In the genomic region with DNA sequence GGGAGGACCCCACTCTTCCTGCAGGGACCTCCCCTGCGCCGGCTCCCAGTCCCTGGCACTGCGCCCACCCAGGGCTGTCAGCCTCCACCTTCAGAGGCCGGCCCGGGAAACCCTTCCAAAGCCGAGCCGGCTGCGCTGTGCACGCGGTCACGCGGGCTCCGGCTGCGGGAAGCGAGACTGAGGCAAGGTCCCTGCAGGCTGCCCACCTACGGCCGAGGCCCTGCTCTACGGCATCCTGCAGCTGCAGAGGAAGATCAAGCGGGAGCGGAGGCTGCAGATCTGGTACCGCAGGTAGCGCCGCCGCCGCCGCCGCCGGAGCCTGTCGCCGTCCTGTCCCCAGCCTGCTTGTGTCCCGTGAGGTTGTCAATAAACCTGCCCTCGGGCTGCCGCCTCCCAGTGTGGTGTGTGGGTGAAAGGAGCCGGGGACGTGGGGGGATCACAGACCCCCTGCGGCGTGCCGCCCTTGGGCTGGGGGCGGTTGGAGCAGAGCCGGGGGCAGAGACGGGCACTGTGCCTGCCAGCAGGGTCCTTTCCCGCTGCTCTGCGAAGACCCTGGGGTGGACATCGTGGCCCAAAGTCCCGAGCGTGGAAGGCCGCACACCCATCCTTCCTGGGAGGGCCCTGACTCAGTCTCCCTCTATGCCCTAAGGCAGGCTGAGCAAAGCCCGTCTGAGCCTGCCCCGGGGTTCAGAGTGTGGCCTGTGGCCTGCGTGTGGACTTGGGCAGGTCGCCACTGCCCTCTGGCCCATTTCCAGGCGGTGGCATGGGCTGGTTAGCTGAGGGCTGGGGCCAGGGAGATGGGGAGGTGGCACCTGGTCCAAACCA, we compare ENCODE assay signal across 15 cellular contexts. TPM values are rescaled to one million over a fixed set of nuclear protein-coding genes. Genes with fewer than 3 reads are reported as not detected.
DNase-seq lines count a peak whose midpoint lies in the region; ATAC-seq, FAIRE-seq and TF ChIP-seq lines count a peak whose summit lies in the region.
"Had no signal": no experiment of that assay in that cellular context is flagged by ENCODE, and none has a peak within 500 bp of the region (broad histone marks: within the 10 kb centered on the region; RNA-seq: fewer than 3 reads in every experiment).

No MANE protein-coding gene starts in this region.

- intact Hi-C loops in pancreas (cut with DNase I): no loop called here

- peak overlapping the region in 2 of 4 donors; percentile 8 to 20 for H3K4me3 ChIP-seq in pancreas
- H3K4me3 ChIP-seq: GM23248, lower lobe of right lung, skin epidermis, suprapubic skin had no signal

- TF ChIP-seq POLR2A in GM18505 (IDR thresholded peaks at IDR 0.05; ENCODE audit: borderline replicate concordance, extremely low read depth, insufficient read depth, insufficient read length): no peak

- H3K36me3 ChIP-seq in pancreas: peaks cover 0 to 18% (median 0%) of the 10 kb centered on the region in 3 donors

- no peaks in the 10 kb centered on the region for H3K27me3 ChIP-seq in pancreas
- H3K27me3 ChIP-seq: suprapubic skin had no signal

- peak; percentile 36 to 43 (median 40) for ATAC-seq in pancreas
- no peak for ATAC-seq in GM19455 (IDR thresholded peaks at IDR 0.05; ENCODE audit: unreplicated experiment)
- no peak for ATAC-seq in GM18505 (IDR thresholded peaks at IDR 0.05; ENCODE audit: unreplicated experiment)

- peaks cover 12 to 23% (median 19%) of the 10 kb centered on the region in 3 donors for H3K4me1 ChIP-seq in pancreas

- H3K27ac ChIP-seq in caudate nucleus (ENCODE audit: low read depth, low read length) (peak overlapping the region; percentile 71), pancreas (peak overlapping the region; percentile 76 to 81 (median 78))
- H3K27ac ChIP-seq: GM23248, HL-60, lower lobe of right lung, neutrophil, skin epidermis, suprapubic skin had no signal

- TF ChIP-seq CTCF in pancreas (IDR thresholded peaks at IDR 0.05): no peak

- no peak for FAIRE-seq in pancreas (lab: Jason Lieb, UNC)

- H3K9me3 ChIP-seq in pancreas: no peaks in the 10 kb centered on the region
- H3K9me3 ChIP-seq: lower lobe of right lung, neutrophil, suprapubic skin had no signal

- 33 to 48% methylated on average over 50 to 52 of the region's 52 CpGs for WGBS in pancreas, 2 donors

- DNase-seq in NCI-H1105 (lab: John Stamatoyannopoulos, UW) (peak; percentile 48), caudate nucleus (lab: John Stamatoyannopoulos, UW) (no peak), pancreas (peak; percentile 59 to 93 (median 80))
- DNase-seq: CD4-positive, alpha-beta memory T cell; GM23248; lower lobe of right lung; NCI-H1694; NCI-H69; T-helper 9 cell had no signal

RNA-seq across cellular contexts. Expression of gene GAMT, which starts 5.9 kb away (rescaled TPM):
- total RNA-seq in pancreas: 100 to 1,000 TPM in 1 of 6 donors, 10 to 100 TPM in 5; 46.2 to 116 (median 64.4) TPM
- polyA plus RNA-seq in pancreas: 100 to 1,000 TPM in 1 of 2 donors, 10 to 100 TPM in 1; 65.2 to 200 TPM

RNA-seq across cellular contexts. Expression of gene NDUFS7, which starts 11.7 kb away (rescaled TPM):
- total RNA-seq in pancreas: 10 to 100 TPM; 32.1 to 56.3 (median 42.5) TPM
- polyA plus RNA-seq in pancreas: 10 to 100 TPM; 57.8 to 70.8 TPM

RNA-seq across cellular contexts. Expression of gene DAZAP1, which starts 12.0 kb away (rescaled TPM):
- 10 to 100 TPM; 35.3 to 67.4 (median 48.7) TPM for total RNA-seq in pancreas
- polyA plus RNA-seq in pancreas: 10 to 100 TPM; 63.8 to 64.4 TPM

RNA-seq across cellular contexts. Expression of gene RPS15, which starts 42.8 kb away (rescaled TPM):
- 1,000 to 10,000 TPM in 1 of 6 donors, 100 to 1,000 TPM in 5; 596 to 1,125 (median 797) TPM for total RNA-seq in pancreas
- 1,000 to 10,000 TPM; 1,641 to 1,709 TPM for polyA plus RNA-seq in pancreas

RNA-seq across cellular contexts. Expression of gene APC2, which starts 54.5 kb away (rescaled TPM):
- total RNA-seq in pancreas: under 1 TPM in 5 of 6 donors, not detected in 1; 0.04 to 0.23 (median 0.06) TPM
- polyA plus RNA-seq in pancreas: under 1 TPM; 0.05 to 0.27 TPM
- total RNA-seq: CD4-positive, alpha-beta memory T cell had no signal
- polyA plus RNA-seq: CD4-positive, alpha-beta memory T cell had no signal

Comparison
In these comparisons a context has a peak if more than half of its experiments do, and no peak if none do; other contexts are left out.
1. DNase-seq: peak in NCI-H1105 (single experiment) and pancreas (6 of 6); none in caudate nucleus (0 of 61).
2. ATAC-seq: peak in pancreas (4 of 4); none in GM19455 (single experiment) and GM18505 (single experiment).